ENCODE assay signal across 8 cellular contexts in genomic region chr10:125343118-125343752, GRCh38.
DNase-seq lines count a peak whose midpoint lies in the region; ATAC-seq, FAIRE-seq and TF ChIP-seq lines count a peak whose summit lies in the region.

No MANE protein-coding gene starts in this region.

- TF ChIP-seq CTCF in Panc1 (IDR thresholded peaks at IDR 0.05) (peak; percentile 84), gastroesophageal sphincter (IDR thresholded peaks at IDR 0.05) (peak; percentile 34 to 65 (median 48))

- TF ChIP-seq POLR2A in gastroesophageal sphincter (IDR thresholded peaks at IDR 0.05) = no peak
- no peak for TF ChIP-seq POLR2A in GM12892 (IDR thresholded peaks at IDR 0.05; ENCODE audit: low read depth, low read length)

- CTCF ChIA-PET in Panc1 (lab: Charles Lee) = no interaction called here

- BruUV-seq in Panc1 (replicated peaks; lab: Mats Ljungman, UMichigan) = no TSS peak

- WGBS in gastroesophageal sphincter (ENCODE audit: low coverage in 1 of 2), 2 donors = 61 to 66% methylated on average over 8 to 9 of the region's 9 CpGs

- ATAC-seq in Panc1 = peak; percentile 69
- ATAC-seq in gastroesophageal sphincter = no peak

- H3K36me3 ChIP-seq in Panc1 (ENCODE audit: control insufficient read depth, insufficient read depth, low read length) (no peaks in the 10 kb centered on the region), gastroesophageal sphincter (no peaks in the 10 kb centered on the region)

- peak; percentile 10 for DNase-seq in NCI-H82 (lab: John Stamatoyannopoulos, UW)
- no peak for DNase-seq in NCI-H82 treated with DMSO at 0.1 percent for 48 hours (lab: John Stamatoyannopoulos, UW; ENCODE audit: unreplicated experiment)
- DNase-seq in Panc1 (ENCODE audit: low read depth, low spot score) = peak; percentile 10
- DNase-seq in superior temporal gyrus (ENCODE audit: extremely low spot score) = peak; percentile 20
- no peak for DNase-seq in GM12892 (ENCODE audit: insufficient read length)
- no peak for DNase-seq in activated naive CD4-positive, alpha-beta T cell treated with Interleukin-2 at 50 U/mL for 16 hours
- no peak for DNase-seq in activated CD8-positive, alpha-beta memory T cell treated with anti-CD3 and anti-CD28 coated beads, Interleukin-2, amount 50 U/mL, for 4 hours

- TF ChIP-seq EP300 in gastroesophageal sphincter (IDR thresholded peaks at IDR 0.05) = no peak

- H3K27ac ChIP-seq in Panc1 (ENCODE audit: low read length) = no peak overlapping the region
- H3K27ac ChIP-seq in gastroesophageal sphincter = no peak overlapping the region

- intact Hi-C loops in Panc1 (cut with micrococcal nuclease; ENCODE audit: unreplicated experiment) = no loop called here

- no peak for FAIRE-seq in GM12892 (lab: Jason Lieb, UNC)

- in situ Hi-C loops in Panc1 (cut with HindIII; ENCODE audit: low pct_unique_long_range_greater_than_20kb, low sequenced_read_pairs) = no loop called here

- H3K27me3 ChIP-seq in Panc1 (ENCODE audit: control insufficient read depth, insufficient read depth, low read length) = peaks cover 8% of the 10 kb centered on the region; the same call in 1 of the 2 replicates
- no peaks in the 10 kb centered on the region for H3K27me3 ChIP-seq in gastroesophageal sphincter

- H3K4me1 ChIP-seq in Panc1 (ENCODE audit: control insufficient read depth, insufficient read depth, low read length) (peaks cover 8% of the 10 kb centered on the region), gastroesophageal sphincter (no peaks in the 10 kb centered on the region)

- POLR2A ChIA-PET in Panc1 (lab: Charles Lee) = no interaction called here

- no peak overlapping the region for H3K4me3 ChIP-seq in Panc1 (ENCODE audit: low read depth in 2 of 2, low read length in 2 of 2)
- no peak overlapping the region for H3K4me3 ChIP-seq in gastroesophageal sphincter

- no peaks in the 10 kb centered on the region for H3K9me3 ChIP-seq in Panc1 (ENCODE audit: control insufficient read depth, insufficient read depth, low read depth, low read length)
- no peaks in the 10 kb centered on the region for H3K9me3 ChIP-seq in gastroesophageal sphincter

Comparison
In these comparisons a context has a peak if more than half of its experiments do, and no peak if none do; other contexts are left out.
1. DNase-seq: peak in NCI-H82 (single experiment), Panc1 (single experiment) and superior temporal gyrus (single experiment); none in NCI-H82 treated with DMSO at 0.1 percent for 48 hours (single experiment), GM12892 (single experiment), activated naive CD4-positive, alpha-beta T cell treated with Interleukin-2 at 50 U/mL for 16 hours (single experiment) and activated CD8-positive, alpha-beta memory T cell treated with anti-CD3 and anti-CD28 coated beads, Interleukin-2, amount 50 U/mL, for 4 hours (single experiment).